27 cellular contexts compared by ENCODE assay signal in the genomic region with DNA sequence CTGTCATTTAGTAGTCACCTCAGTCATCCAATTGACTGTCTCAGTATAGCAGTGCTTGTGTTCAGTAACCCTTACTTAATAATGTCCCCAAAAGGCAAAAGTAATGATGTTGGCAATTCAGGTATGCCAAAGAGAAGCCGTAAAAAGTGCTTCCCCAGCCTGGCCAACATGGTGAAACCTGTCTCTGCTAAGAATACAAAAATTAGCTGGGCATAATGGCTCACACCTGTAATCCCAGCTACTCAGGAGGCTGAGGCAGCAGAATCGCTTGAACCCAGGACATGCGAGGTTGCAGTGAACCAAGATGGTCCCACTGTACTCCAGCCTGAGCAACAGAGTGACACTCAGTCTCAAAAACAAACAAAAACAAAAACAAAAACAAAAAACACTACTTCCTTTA.
"Had no signal": no experiment of that assay in that cellular context is flagged by ENCODE, and none has a peak within 500 bp of the region (broad histone marks: within the 10 kb centered on the region; RNA-seq: fewer than 3 reads in every experiment).

No MANE protein-coding gene starts in this region.

- H3K4me3 Mint-ChIP-seq: stimulated activated effector memory CD8-positive, alpha-beta T cell treated with anti-CD3 and anti-CD28 coated beads, Interleukin-12 subunit alpha, Interleukin-12 subunit beta, amount 100 ng/mL, for 72 hours; stimulated activated memory B cell treated with anti-CD40 and anti-IgM and Interleukin-4, amounts not matched to agents 10 μg/mL and 1 μg/mL and 100 μg/mL, for 72 hours; stimulated activated naive B cell treated with anti-CD40 and anti-IgM and Interleukin-4, amounts not matched to agents 10 μg/mL and 1 μg/mL and 100 μg/mL, for 72 hours; stimulated activated naive CD8-positive, alpha-beta T cell treated with anti-CD3 and anti-CD28 coated beads, Interleukin-15, amount 100 ng/mL, for 72 hours; stimulated activated naive CD8-positive, alpha-beta T cell treated with anti-CD3 and anti-CD28 coated beads, Interleukin-15, Interleukin-2, amounts not matched to agents 100 ng/mL and 50 ng/mL, for 24 hours; type B pancreatic cell had no signal

- ATAC-seq: stimulated activated effector memory CD8-positive, alpha-beta T cell treated with anti-CD3 and anti-CD28 coated beads, Interleukin-12 subunit alpha, Interleukin-12 subunit beta, amount 100 ng/mL, for 72 hours; stimulated activated memory B cell treated with anti-CD40 and anti-IgM and Interleukin-4, amounts not matched to agents 10 μg/mL and 1 μg/mL and 100 μg/mL, for 72 hours; stimulated activated naive B cell treated with anti-CD40 and anti-IgM and Interleukin-4, amounts not matched to agents 10 μg/mL and 1 μg/mL and 100 μg/mL, for 72 hours; stimulated activated naive CD8-positive, alpha-beta T cell treated with anti-CD3 and anti-CD28 coated beads, Interleukin-15, amount 100 ng/mL, for 72 hours; stimulated activated naive CD8-positive, alpha-beta T cell treated with anti-CD3 and anti-CD28 coated beads, Interleukin-15, Interleukin-2, amounts not matched to agents 100 U/mL and 50 U/mL, for 24 hours; upper lobe of right lung had no signal

- H3K36me3 ChIP-seq: uterus had no signal

- H3K9me3 ChIP-seq: stomach, suprapubic skin, testis, thoracic aorta, thyroid gland, tibial artery, tibial nerve, transverse colon, upper lobe of left lung, upper lobe of right lung, uterus, vagina had no signal

- H3K4me1 ChIP-seq: stomach, suprapubic skin, testis, thyroid gland, tibial artery, tibial nerve, transverse colon, upper lobe of left lung, upper lobe of right lung, uterus, vagina had no signal

- H3K27me3 Mint-ChIP-seq: stimulated activated memory B cell treated with anti-CD40 and anti-IgM and Interleukin-4, amounts not matched to agents 10 μg/mL and 1 μg/mL and 100 μg/mL, for 72 hours; stimulated activated naive B cell treated with anti-CD40 and anti-IgM and Interleukin-4, amounts not matched to agents 10 μg/mL and 1 μg/mL and 100 μg/mL, for 72 hours; stimulated activated naive CD8-positive, alpha-beta T cell treated with anti-CD3 and anti-CD28 coated beads, Interleukin-15, amount 100 ng/mL, for 72 hours; stimulated activated naive CD8-positive, alpha-beta T cell treated with anti-CD3 and anti-CD28 coated beads, Interleukin-15, Interleukin-2, amounts not matched to agents 100 ng/mL and 50 ng/mL, for 24 hours; type B pancreatic cell had no signal

- DNase-seq: stimulated activated CD4-positive, alpha-beta T cell treated with anti-CD3 and anti-CD28 coated beads, Interleukin-2, amount 100 ng/mL, for 48 hours; stimulated activated CD4-positive, alpha-beta T cell treated with anti-CD3 and anti-CD28 coated beads, Interleukin-4, amount 100 ng/mL, for 1 hour; stimulated activated CD4-positive, alpha-beta T cell treated with anti-CD3 and anti-CD28 coated beads, Interleukin-4, amount 100 ng/mL, for 24 hours; stimulated activated CD4-positive, alpha-beta T cell treated with anti-CD3 and anti-CD28 coated beads, Interleukin-4, amount 100 ng/mL, for 4 hours; stimulated activated CD8-positive, alpha-beta memory T cell treated with anti-CD3 and anti-CD28 coated beads, Interleukin-4, amount 100 ng/mL, for 48 hours; stimulated activated naive B cell treated with anti-CD40 and anti-IgM and Interleukin-4, amounts not matched to agents 10 μg/mL and 1 μg/mL and 100 μg/mL, for 72 hours; stimulated activated naive CD4-positive, alpha-beta T cell; stimulated activated naive CD4-positive, alpha-beta T cell treated with Interleukin-2 at 50 U/mL for 16 hours; stimulated activated naive CD8-positive, alpha-beta T cell treated with anti-CD3 and anti-CD28 coated beads, Interleukin-15, amount 100 ng/mL, for 72 hours; stimulated activated naive CD8-positive, alpha-beta T cell treated with anti-CD3 and anti-CD28 coated beads, Interleukin-15, Interleukin-2, amounts not matched to agents 100 U/mL and 50 U/mL, for 24 hours; stomach; substantia nigra; testis; thyroid gland; tibial artery; transverse colon; upper lobe of left lung; upper lobe of right lung; uterus had no signal

- H3K27me3 ChIP-seq: stomach, suprapubic skin, testis, thyroid gland, tibial artery, tibial nerve, transverse colon, upper lobe of left lung, upper lobe of right lung, uterus, vagina had no signal

- H3K4me3 ChIP-seq: stomach, suprapubic skin, testis, thoracic aorta, thyroid gland, tibial artery, tibial nerve, transverse colon, upper lobe of left lung, upper lobe of right lung, uterus, vagina had no signal

- H3K27ac Mint-ChIP-seq: stimulated activated memory B cell treated with anti-CD40 and anti-IgM and Interleukin-4, amounts not matched to agents 10 μg/mL and 1 μg/mL and 100 μg/mL, for 72 hours; stimulated activated naive B cell treated with anti-CD40 and anti-IgM and Interleukin-4, amounts not matched to agents 10 μg/mL and 1 μg/mL and 100 μg/mL, for 72 hours; stimulated activated naive CD8-positive, alpha-beta T cell treated with anti-CD3 and anti-CD28 coated beads, Interleukin-15, amount 100 ng/mL, for 72 hours; stimulated activated naive CD8-positive, alpha-beta T cell treated with anti-CD3 and anti-CD28 coated beads, Interleukin-15, Interleukin-2, amounts not matched to agents 100 ng/mL and 50 ng/mL, for 24 hours; type B pancreatic cell had no signal

- H3K9me3 Mint-ChIP-seq: stimulated activated effector memory CD8-positive, alpha-beta T cell treated with anti-CD3 and anti-CD28 coated beads, Interleukin-12 subunit alpha, Interleukin-12 subunit beta, amount 100 ng/mL, for 72 hours; stimulated activated memory B cell treated with anti-CD40 and anti-IgM and Interleukin-4, amounts not matched to agents 10 μg/mL and 1 μg/mL and 100 μg/mL, for 72 hours; stimulated activated naive B cell treated with anti-CD40 and anti-IgM and Interleukin-4, amounts not matched to agents 10 μg/mL and 1 μg/mL and 100 μg/mL, for 72 hours; stimulated activated naive CD8-positive, alpha-beta T cell treated with anti-CD3 and anti-CD28 coated beads, Interleukin-15, amount 100 ng/mL, for 72 hours; stimulated activated naive CD8-positive, alpha-beta T cell treated with anti-CD3 and anti-CD28 coated beads, Interleukin-15, Interleukin-2, amounts not matched to agents 100 ng/mL and 50 ng/mL, for 24 hours; type B pancreatic cell had no signal

- H3K27ac ChIP-seq: stomach, suprapubic skin, testis, thoracic aorta, thyroid gland, tibial artery, tibial nerve, transverse colon, upper lobe of left lung, upper lobe of right lung, uterus, vagina had no signal

- H3K4me1 Mint-ChIP-seq: stimulated activated naive CD8-positive, alpha-beta T cell treated with anti-CD3 and anti-CD28 coated beads, Interleukin-15, amount 100 ng/mL, for 72 hours had no signal
